Comparison of ENCODE assay signal across 1 cellular context in genomic region chr1:11792106-11792505, GRCh38.
TF ChIP-seq lines count a peak whose summit lies in the region.

No MANE protein-coding gene starts in this region.

TF ChIP-seq in IMR-90, 13 proteins besides CTCF, POLR2A, EP300 and RAD21 (continued from another document):
- TF ChIP-seq USF2 (IDR thresholded peaks at IDR 0.05; ENCODE audit: low read depth, low read length) (no peak), RCOR1 (IDR thresholded peaks at IDR 0.05; ENCODE audit: insufficient replicate concordance, low read length) (no peak), ELK1 (IDR thresholded peaks at IDR 0.05; ENCODE audit: borderline replicate concordance, low read depth, low read length) (no peak), CEBPB (IDR thresholded peaks at IDR 0.05; ENCODE audit: low read depth, low read length) (no peak), BHLHE40 (IDR thresholded peaks at IDR 0.05; ENCODE audit: low read depth, low read length) (no peak), CHD1 (IDR thresholded peaks at IDR 0.05; ENCODE audit: low read depth, low read length) (no peak), NFE2L2 (IDR thresholded peaks at IDR 0.05; ENCODE audit: low read depth, low read length) (no peak), FOS (IDR thresholded peaks at IDR 0.05; ENCODE audit: low read depth, low read length) (no peak)
TF ChIP-seq in IMR-90: peak in this region for 0.
